22 cellular contexts compared by ENCODE assay signal in the genomic region with DNA sequence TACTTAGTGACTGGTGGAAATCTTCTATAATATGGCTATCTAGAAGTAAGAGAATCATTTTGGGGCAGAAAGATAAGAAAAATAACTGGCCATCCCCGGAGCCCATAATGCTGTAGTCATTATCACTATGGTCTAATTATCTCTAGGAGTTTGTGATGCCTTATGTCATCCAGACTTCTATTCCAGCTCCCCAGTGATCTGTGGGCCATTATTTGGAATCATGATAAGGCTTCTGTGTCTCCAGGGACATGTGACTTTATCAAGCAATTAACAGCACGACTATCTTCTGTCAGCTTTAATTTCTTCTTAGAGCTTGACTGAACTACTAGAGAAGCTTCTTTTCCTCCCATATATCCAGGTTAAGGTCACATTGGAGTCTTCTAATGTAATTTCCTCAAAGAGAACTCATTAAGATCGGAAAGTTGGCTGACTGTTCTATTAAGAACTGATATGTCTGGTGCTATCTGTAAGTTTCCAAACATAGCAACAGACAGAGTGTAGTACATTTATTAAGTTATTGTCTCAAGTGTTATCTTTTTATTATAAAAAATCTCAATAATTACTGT.
"Had no signal": no experiment of that assay in that cellular context is flagged by ENCODE, and none has a peak within 500 bp of the region (broad histone marks: within the 10 kb centered on the region; RNA-seq: fewer than 3 reads in every experiment).

No MANE protein-coding gene starts in this region.

- H3K36me3 ChIP-seq: brain microvascular endothelial cell had no signal

- H3K27me3 ChIP-seq: brain microvascular endothelial cell had no signal

- DNase-seq: activated CD4-positive, alpha-beta memory T cell treated with anti-CD3 and anti-CD28 coated beads, Interleukin-2, amount 10 ng/mL, durations not matched to agents 7 days and 5 days; activated CD4-positive, alpha-beta T cell treated with anti-CD3 and anti-CD28 coated beads for 1 hour; activated CD4-positive, alpha-beta T cell treated with anti-CD3 and anti-CD28 coated beads for 4 hours; activated CD4-positive, alpha-beta T cell treated with anti-CD3 and anti-CD28 coated beads, Interleukin-2, amount 10 ng/mL, durations not matched to agents 7 days and 5 days; activated CD4-positive, alpha-beta T cell treated with anti-CD3 and anti-CD28 coated beads, Interleukin-2, amount 50 U/mL, for 4 hours; activated CD8-positive, alpha-beta memory T cell treated with anti-CD3 and anti-CD28 coated beads, Interleukin-2, amount 50 U/mL, for 48 hours; activated gamma-delta T cell; activated naive CD4-positive, alpha-beta T cell; activated naive CD4-positive, alpha-beta T cell treated with anti-CD3 and anti-CD28 coated beads, Interleukin-2, amount 10 ng/mL, durations not matched to agents 7 days and 5 days; activated naive CD8-positive, alpha-beta T cell treated with anti-CD3 and anti-CD28 coated beads, Interleukin-2, amount 10 ng/mL, durations not matched to agents 7 days and 5 days; activated T-cell treated with anti-CD3 and anti-CD28 coated beads for 4 hours; activated T-cell treated with anti-CD3 and anti-CD28 coated beads, Interleukin-2, amount 50 U/mL, for 24 hours; activated T-cell treated with anti-CD3 and anti-CD28 coated beads, Interleukin-2, amount 50 U/mL, for 72 hours; brain microvascular endothelial cell; dorsolateral prefrontal cortex; effector memory CD4-positive, alpha-beta T cell; endodermal cell; foreskin fibroblast; head of caudate nucleus; T-helper 17 cell; T1000 had no signal

- H3K27ac ChIP-seq: brain microvascular endothelial cell, coronary artery, dorsolateral prefrontal cortex had no signal

- H3K4me3 ChIP-seq: coronary artery, dorsolateral prefrontal cortex had no signal
